Comparison of ENCODE assay signal across 19 cellular contexts in the genomic region with DNA sequence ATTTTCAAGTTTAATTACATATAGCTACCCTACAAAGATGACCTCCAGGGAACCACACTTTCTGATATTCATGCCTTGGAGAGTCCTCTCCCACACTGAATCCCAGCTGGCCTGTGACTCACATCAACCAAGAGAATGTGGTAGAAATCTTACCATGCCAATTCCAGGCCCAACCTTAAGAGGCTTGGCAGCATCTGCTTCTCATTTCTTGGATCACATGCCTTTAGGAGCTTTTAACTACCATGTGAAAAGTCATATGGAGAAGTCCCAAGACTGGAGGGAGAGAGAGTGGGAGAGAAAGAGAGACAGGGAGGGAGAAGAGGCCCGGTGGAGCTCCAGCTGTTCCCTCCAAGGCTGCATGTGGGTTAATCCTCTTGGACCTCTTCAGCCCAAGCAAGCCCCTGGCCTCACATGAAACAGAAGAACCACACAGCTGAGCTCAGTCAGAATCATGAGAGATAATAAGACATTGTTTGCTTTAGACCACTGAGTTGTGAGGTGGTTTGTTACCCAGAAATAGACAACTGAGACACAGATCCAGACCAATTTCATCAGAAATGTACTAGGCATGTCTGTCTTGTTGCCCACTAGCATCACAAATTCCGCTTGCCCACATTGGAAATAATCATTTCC.
DNase-seq lines count a peak whose midpoint lies in the region; ATAC-seq and TF ChIP-seq lines count a peak whose summit lies in the region.
"Had no signal": no experiment of that assay in that cellular context is flagged by ENCODE, and none has a peak within 500 bp of the region (broad histone marks: within the 10 kb centered on the region; RNA-seq: fewer than 3 reads in every experiment).

No MANE protein-coding gene starts in this region.

- H3K4me2 ChIP-seq in GM23338, result no peak overlapping the region

- no peak overlapping the region for H3K4me3 ChIP-seq in GM23338
- H3K4me3 ChIP-seq in adipocyte (ENCODE audit: low read length), result peak overlapping the region; percentile 24
- no peak overlapping the region for H3K4me3 ChIP-seq in fibroblast of villous mesenchyme (ENCODE audit: low read depth, low read length)
- H3K4me3 ChIP-seq: gastrocnemius medialis, Peyer's patch, thoracic aorta had no signal

- no peak overlapping the region for H2AFZ ChIP-seq in GM23338
- H2AFZ ChIP-seq: parathyroid adenoma had no signal

- H3K36me3 Mint-ChIP-seq in GM23338 (ENCODE audit: low read depth), result peaks cover 9% of the 10 kb centered on the region; the same call in 2 of the 3 replicates
- H3K36me3 Mint-ChIP-seq: activated naive CD8-positive, alpha-beta T cell treated with anti-CD3 and anti-CD28 coated beads, Interleukin-2, amount 10 ng/mL, durations not matched to agents 7 days and 5 days; immature natural killer cell had no signal

- H3K4me1 ChIP-seq in GM23338 (ENCODE audit: insufficient read depth), result peaks cover 5% of the 10 kb centered on the region; the same call in 1 of the 2 replicates
- H3K4me1 ChIP-seq in adipocyte (ENCODE audit: control insufficient read depth, insufficient read depth, low read length), result peaks cover 3% of the 10 kb centered on the region
- H3K4me1 ChIP-seq: gastrocnemius medialis, parathyroid adenoma, Peyer's patch had no signal

- peak; percentile 44 for DNase-seq in ACHN
- DNase-seq in GM23338 (ENCODE audit: low spot score), result no peak
- DNase-seq in adipocyte (ENCODE audit: low read depth), result peak; percentile 45
- peak; percentile 58 for DNase-seq in fibroblast of villous mesenchyme (ENCODE audit: low read depth)
- DNase-seq in stimulated activated CD4-positive, alpha-beta T cell treated with anti-CD3 and anti-CD28 coated beads, Interleukin-15, amount 100 ng/mL, for 24 hours, result no peak
- no peak for DNase-seq in NCI-H1092 treated with DMSO at 0.1 percent for 48 hours (lab: John Stamatoyannopoulos, UW)
- DNase-seq in NCI-H2196 treated with DMSO at 0.1 percent for 48 hours (lab: John Stamatoyannopoulos, UW; ENCODE audit: unreplicated experiment), result no peak
- DNase-seq in 8988T, result no peak
- DNase-seq: activated CD4-positive, CD25-positive, alpha-beta regulatory T cell treated with anti-CD3 and anti-CD28 coated beads, Interleukin-2, amount 50 U/mL, for 72 hours; activated naive CD8-positive, alpha-beta T cell treated with anti-CD3 and anti-CD28 coated beads, Interleukin-2, amount 10 ng/mL, durations not matched to agents 7 days and 5 days; dermis blood vessel endothelial cell; gastrocnemius medialis; immature natural killer cell; NCI-H526 treated with DMSO at 0.1 percent for 48 hours; Peyer's patch had no signal

- TF ChIP-seq CTCF in GM23338 (conservative IDR thresholded peaks at IDR 0.05; ENCODE audit: low read depth in 2 of 2) (no peak), fibroblast of villous mesenchyme (IDR thresholded peaks at IDR 0.05; ENCODE audit: insufficient read depth, low read depth, low read length) (no peak)

- peaks cover 14% of the 10 kb centered on the region for H3K9me3 ChIP-seq in adipocyte (ENCODE audit: control insufficient read depth, low read length)
- H3K9me3 ChIP-seq: gastrocnemius medialis, Peyer's patch had no signal

- H3K27me3 ChIP-seq in GM23338 (ENCODE audit: insufficient read depth), result no peaks in the 10 kb centered on the region
- no peaks in the 10 kb centered on the region for H3K27me3 ChIP-seq in adipocyte (replicated peaks; ENCODE audit: control insufficient read depth, insufficient read depth, low read length)
- H3K27me3 ChIP-seq: gastrocnemius medialis, Peyer's patch had no signal

- H3K36me3 ChIP-seq in GM23338 (ENCODE audit: insufficient read depth), result no peaks in the 10 kb centered on the region
- H3K36me3 ChIP-seq in adipocyte (ENCODE audit: control insufficient read depth, insufficient read depth, low read length, severe bottlenecking), result no peaks in the 10 kb centered on the region
- H3K36me3 ChIP-seq: gastrocnemius medialis, Peyer's patch, thoracic aorta had no signal

- no peaks in the 10 kb centered on the region for H4K20me1 ChIP-seq in GM23338 (replicated peaks; ENCODE audit: insufficient read depth)

- no peak overlapping the region for H3K27ac Mint-ChIP-seq in GM23338
- H3K27ac Mint-ChIP-seq: activated naive CD8-positive, alpha-beta T cell treated with anti-CD3 and anti-CD28 coated beads, Interleukin-2, amount 10 ng/mL, durations not matched to agents 7 days and 5 days; B cell; immature natural killer cell; T-helper 1 cell treated with Interleukin-12 subunit alpha and Interleukin-12 subunit beta and Interleukin-4 antibody, amounts not matched to agents 30 μg/mL and 1 μg/mL, for 36 hours had no signal

- H3K9me3 Mint-ChIP-seq in GM23338, result peaks cover 17% of the 10 kb centered on the region

- H3K9ac ChIP-seq in adipocyte (ENCODE audit: low read length), result no peak overlapping the region
- H3K9ac ChIP-seq: parathyroid adenoma had no signal

- H3K9me2 ChIP-seq in GM23338 (ENCODE audit: insufficient read depth), result no peaks in the 10 kb centered on the region; the same call in 1 of the 2 replicates

- ATAC-seq in GM23338, result no peak
- ATAC-seq: gastrocnemius medialis had no signal

- no peak overlapping the region for H3K4me3 Mint-ChIP-seq in GM23338
- H3K4me3 Mint-ChIP-seq: activated naive CD8-positive, alpha-beta T cell treated with anti-CD3 and anti-CD28 coated beads, Interleukin-2, amount 10 ng/mL, durations not matched to agents 7 days and 5 days; B cell; immature natural killer cell; T-helper 1 cell treated with Interleukin-12 subunit alpha and Interleukin-12 subunit beta and Interleukin-4 antibody, amounts not matched to agents 30 μg/mL and 1 μg/mL, for 36 hours had no signal

- peaks cover 3% of the 10 kb centered on the region for H3K27me3 Mint-ChIP-seq in GM23338 (ENCODE audit: insufficient read depth, low read depth, poor library complexity)

- H3K27ac ChIP-seq in GM23338 (ENCODE audit: low read depth), result no peak overlapping the region
- H3K27ac ChIP-seq: gastrocnemius medialis, parathyroid adenoma, Peyer's patch, thoracic aorta had no signal

- H3F3A ChIP-seq in GM23338 (replicated peaks; ENCODE audit: low read depth), result no peaks in the 10 kb centered on the region

- peaks cover 11% of the 10 kb centered on the region for H3K4me1 Mint-ChIP-seq in GM23338
- H3K4me1 Mint-ChIP-seq: immature natural killer cell had no signal

- no peaks in the 10 kb centered on the region for H3K79me2 ChIP-seq in GM23338 (replicated peaks; ENCODE audit: insufficient read depth)
- H3K79me2 ChIP-seq: parathyroid adenoma had no signal

- in situ Hi-C loops in ACHN (cut with HindIII; ENCODE audit: low pct_ligation_motif_present, low pct_unique_long_range_greater_than_20kb, low sequenced_read_pairs), result no loop called here

TF ChIP-seq in GM23338, 12 proteins besides CTCF, POLR2A, EP300 and RAD21:
- peak; percentile 74 for TF ChIP-seq ZNF331 (CRISPR knock-in tag; IDR thresholded peaks at IDR 0.05; ENCODE audit: low read depth)
- TF ChIP-seq CREB1 (CRISPR knock-in tag; IDR thresholded peaks at IDR 0.05; ENCODE audit: low read depth), result no peak

Comparison
In these comparisons a context has a peak if more than half of its experiments do, and no peak if none do; other contexts are left out.
1. DNase-seq: peak in ACHN (single experiment), adipocyte (single experiment) and fibroblast of villous mesenchyme (single experiment); none in GM23338 (single experiment), stimulated activated CD4-positive, alpha-beta T cell treated with anti-CD3 and anti-CD28 coated beads, Interleukin-15, amount 100 ng/mL, for 24 hours (single experiment), NCI-H1092 treated with DMSO at 0.1 percent for 48 hours (single experiment), NCI-H2196 treated with DMSO at 0.1 percent for 48 hours (single experiment) and 8988T (single experiment).